14 cellular contexts compared by ENCODE assay signal in genomic region chr9:92611621-92612275, GRCh38. TPM values are rescaled to one million over a fixed set of nuclear protein-coding genes. Genes with fewer than 3 reads are reported as not detected.
A peak's percentile ranks its signal among the peaks of the same experiment; 100 is the strongest.
DNase-seq lines count a peak whose midpoint lies in the region; ATAC-seq, FAIRE-seq and TF ChIP-seq lines count a peak whose summit lies in the region.
"Had no signal": no experiment of that assay in that cellular context is flagged by ENCODE, and none has a peak within 500 bp of the region (broad histone marks: within the 10 kb centered on the region; RNA-seq: fewer than 3 reads in every experiment).

No MANE protein-coding gene starts in this region.

- ATAC-seq in activated CD8-positive, alpha-beta T cell treated with anti-CD3 and anti-CD28 coated beads for 36 hours: no peak
- no peak for ATAC-seq in activated CD8-positive, alpha-beta T cell treated with anti-CD3 and anti-CD28 coated beads, Interleukin-2, amount 10 ng/mL, durations not matched to agents 7 days and 5 days
- ATAC-seq in activated T-helper 17 cell treated with anti-CD3 and anti-CD28 coated beads, Interleukin-2, amount 50 U/mL, for 72 hours (replicated peaks): no peak
- ATAC-seq in stimulated activated effector memory CD8-positive, alpha-beta T cell treated with anti-CD3 and anti-CD28 coated beads, Interleukin-12 subunit alpha, Interleukin-12 subunit beta, amount 100 ng/mL, for 72 hours: peak; percentile 36
- ATAC-seq in HG03439 (IDR thresholded peaks at IDR 0.05; ENCODE audit: unreplicated experiment): no peak

- no peaks in the 10 kb centered on the region for H3K27me3 ChIP-seq in right atrium auricular region

- no peak for TF ChIP-seq CTCF in activated CD8-positive, alpha-beta T cell treated with anti-CD3 and anti-CD28 coated beads for 36 hours (IDR thresholded peaks at IDR 0.05)
- TF ChIP-seq CTCF in right atrium auricular region (IDR thresholded peaks at IDR 0.05): no peak

- intact Hi-C loops in activated CD8-positive, alpha-beta T cell treated with anti-CD3 and anti-CD28 coated beads for 36 hours (cut with micrococcal nuclease): no loop called here

- no peak for DNase-seq in activated CD8-positive, alpha-beta T cell treated with anti-CD3 and anti-CD28 coated beads for 36 hours
- no peak for DNase-seq in activated CD8-positive, alpha-beta T cell treated with anti-CD3 and anti-CD28 coated beads, Interleukin-2, amount 10 ng/mL, durations not matched to agents 7 days and 5 days
- no peak for DNase-seq in right atrium auricular region (ENCODE audit: low spot score)
- DNase-seq in stimulated activated effector memory CD8-positive, alpha-beta T cell treated with anti-CD3 and anti-CD28 coated beads, Interleukin-12 subunit alpha, Interleukin-12 subunit beta, amount 100 ng/mL, for 72 hours (ENCODE audit: low spot score in 2 of 2): no peak
- no peak for DNase-seq in frontal cortex (ENCODE audit: low spot score in 2 of 2)
- no peak for DNase-seq in NCI-H524 (lab: John Stamatoyannopoulos, UW)
- DNase-seq: activated CD8-positive, alpha-beta memory T cell treated with anti-CD3 and anti-CD28 coated beads for 24 hours; CD4-positive, alpha-beta T cell; NCI-H146; NCI-H748 treated with DMSO at 0.1 percent for 48 hours; trophoblast cell had no signal

- POLR2A ChIA-PET in activated CD8-positive, alpha-beta T cell treated with anti-CD3 and anti-CD28 coated beads for 36 hours (lab: Charles Lee): no interaction called here
- POLR2A ChIA-PET in activated CD8-positive, alpha-beta T cell treated with anti-CD3 and anti-CD28 coated beads, Interleukin-2, amount 10 ng/mL, durations not matched to agents 7 days and 5 days (lab: Charles Lee): interaction anchor here (0.6 kb wide), 2 partner anchors 47 to 425 kb away, joined by 3 read pairs; no protein-coding TSS in a partner anchor

- no peaks in the 10 kb centered on the region for H3K27me3 Mint-ChIP-seq in activated CD8-positive, alpha-beta T cell treated with anti-CD3 and anti-CD28 coated beads for 36 hours
- H3K27me3 Mint-ChIP-seq in activated CD8-positive, alpha-beta T cell treated with anti-CD3 and anti-CD28 coated beads, Interleukin-2, amount 10 ng/mL, durations not matched to agents 7 days and 5 days (ENCODE audit: low read depth): no peaks in the 10 kb centered on the region
- no peaks in the 10 kb centered on the region for H3K27me3 Mint-ChIP-seq in activated T-helper 17 cell treated with anti-CD3 and anti-CD28 coated beads, Interleukin-2, amount 50 U/mL, for 72 hours
- H3K27me3 Mint-ChIP-seq: CD4-positive, alpha-beta T cell had no signal

- peaks cover 21% of the 10 kb centered on the region for H3K36me3 Mint-ChIP-seq in activated CD8-positive, alpha-beta T cell treated with anti-CD3 and anti-CD28 coated beads for 36 hours (ENCODE audit: low read depth)
- H3K36me3 Mint-ChIP-seq in activated CD8-positive, alpha-beta T cell treated with anti-CD3 and anti-CD28 coated beads, Interleukin-2, amount 10 ng/mL, durations not matched to agents 7 days and 5 days (ENCODE audit: low read depth): peaks cover 32% of the 10 kb centered on the region
- peaks cover 46% of the 10 kb centered on the region for H3K36me3 Mint-ChIP-seq in activated T-helper 17 cell treated with anti-CD3 and anti-CD28 coated beads, Interleukin-2, amount 50 U/mL, for 72 hours (ENCODE audit: low read depth)
- H3K36me3 Mint-ChIP-seq in stimulated activated effector memory CD8-positive, alpha-beta T cell treated with anti-CD3 and anti-CD28 coated beads, Interleukin-12 subunit alpha, Interleukin-12 subunit beta, amount 100 ng/mL, for 72 hours: peaks cover 62% of the 10 kb centered on the region

- peak overlapping the region; percentile 1 for H3K27ac Mint-ChIP-seq in activated CD8-positive, alpha-beta T cell treated with anti-CD3 and anti-CD28 coated beads for 36 hours
- H3K27ac Mint-ChIP-seq in activated CD8-positive, alpha-beta T cell treated with anti-CD3 and anti-CD28 coated beads, Interleukin-2, amount 10 ng/mL, durations not matched to agents 7 days and 5 days: no peak overlapping the region
- H3K27ac Mint-ChIP-seq in activated T-helper 17 cell treated with anti-CD3 and anti-CD28 coated beads, Interleukin-2, amount 50 U/mL, for 72 hours: peak overlapping the region; percentile 33
- peak overlapping the region; percentile 69 for H3K27ac Mint-ChIP-seq in stimulated activated effector memory CD8-positive, alpha-beta T cell treated with anti-CD3 and anti-CD28 coated beads, Interleukin-12 subunit alpha, Interleukin-12 subunit beta, amount 100 ng/mL, for 72 hours
- H3K27ac Mint-ChIP-seq: activated T-helper 2 cell treated with anti-CD3 and anti-CD28 coated beads, Interferon-gamma antibody, Interleukin-2, Interleukin-4, amounts not matched to agents 10 μg/mL and 5 μg/mL and 100 μg/mL, durations not matched to agents 14 hours and 24 hours and 36 hours; CD4-positive, alpha-beta T cell had no signal

- H3K4me3 ChIP-seq in right atrium auricular region: no peak overlapping the region

- CTCF ChIA-PET in activated CD8-positive, alpha-beta T cell treated with anti-CD3 and anti-CD28 coated beads for 36 hours (lab: Charles Lee): no interaction called here
- CTCF ChIA-PET in activated CD8-positive, alpha-beta T cell treated with anti-CD3 and anti-CD28 coated beads, Interleukin-2, amount 10 ng/mL, durations not matched to agents 7 days and 5 days (lab: Charles Lee): interaction anchor here (0.6 kb wide), 1 partner anchor 249 kb away, joined by 4 read pairs; no protein-coding TSS in a partner anchor

- no peaks in the 10 kb centered on the region for H3K9me3 Mint-ChIP-seq in activated CD8-positive, alpha-beta T cell treated with anti-CD3 and anti-CD28 coated beads for 36 hours
- H3K9me3 Mint-ChIP-seq in activated CD8-positive, alpha-beta T cell treated with anti-CD3 and anti-CD28 coated beads, Interleukin-2, amount 10 ng/mL, durations not matched to agents 7 days and 5 days (ENCODE audit: insufficient read depth): no peaks in the 10 kb centered on the region
- H3K9me3 Mint-ChIP-seq in activated T-helper 17 cell treated with anti-CD3 and anti-CD28 coated beads, Interleukin-2, amount 50 U/mL, for 72 hours: no peaks in the 10 kb centered on the region
- H3K9me3 Mint-ChIP-seq in stimulated activated effector memory CD8-positive, alpha-beta T cell treated with anti-CD3 and anti-CD28 coated beads, Interleukin-12 subunit alpha, Interleukin-12 subunit beta, amount 100 ng/mL, for 72 hours: no peaks in the 10 kb centered on the region
- H3K9me3 Mint-ChIP-seq: activated T-helper 2 cell treated with anti-CD3 and anti-CD28 coated beads, Interferon-gamma antibody, Interleukin-2, Interleukin-4, amounts not matched to agents 10 μg/mL and 5 μg/mL and 100 μg/mL, durations not matched to agents 14 hours and 24 hours and 36 hours; CD4-positive, alpha-beta T cell had no signal

- H3K27ac ChIP-seq in right atrium auricular region: peak overlapping the region; percentile 61 to 73

- no peaks in the 10 kb centered on the region for H3K4me1 Mint-ChIP-seq in activated CD8-positive, alpha-beta T cell treated with anti-CD3 and anti-CD28 coated beads for 36 hours (ENCODE audit: low read depth)
- H3K4me1 Mint-ChIP-seq in activated CD8-positive, alpha-beta T cell treated with anti-CD3 and anti-CD28 coated beads, Interleukin-2, amount 10 ng/mL, durations not matched to agents 7 days and 5 days (ENCODE audit: low read depth): no peaks in the 10 kb centered on the region
- no peaks in the 10 kb centered on the region for H3K4me1 Mint-ChIP-seq in activated T-helper 17 cell treated with anti-CD3 and anti-CD28 coated beads, Interleukin-2, amount 50 U/mL, for 72 hours
- H3K4me1 Mint-ChIP-seq in stimulated activated effector memory CD8-positive, alpha-beta T cell treated with anti-CD3 and anti-CD28 coated beads, Interleukin-12 subunit alpha, Interleukin-12 subunit beta, amount 100 ng/mL, for 72 hours: no peaks in the 10 kb centered on the region

- peaks cover 44% of the 10 kb centered on the region for H3K36me3 ChIP-seq in right atrium auricular region

- peaks cover 0 to 37% of the 10 kb centered on the region in 2 donors for H3K4me1 ChIP-seq in right atrium auricular region

- FAIRE-seq in frontal cortex (lab: Jason Lieb, UNC): no peak

- H3K9me3 ChIP-seq in right atrium auricular region: no peaks in the 10 kb centered on the region

- no peak overlapping the region for H3K4me3 Mint-ChIP-seq in activated CD8-positive, alpha-beta T cell treated with anti-CD3 and anti-CD28 coated beads for 36 hours
- no peak overlapping the region for H3K4me3 Mint-ChIP-seq in activated CD8-positive, alpha-beta T cell treated with anti-CD3 and anti-CD28 coated beads, Interleukin-2, amount 10 ng/mL, durations not matched to agents 7 days and 5 days
- H3K4me3 Mint-ChIP-seq in activated T-helper 17 cell treated with anti-CD3 and anti-CD28 coated beads, Interleukin-2, amount 50 U/mL, for 72 hours: no peak overlapping the region
- no peak overlapping the region for H3K4me3 Mint-ChIP-seq in stimulated activated effector memory CD8-positive, alpha-beta T cell treated with anti-CD3 and anti-CD28 coated beads, Interleukin-12 subunit alpha, Interleukin-12 subunit beta, amount 100 ng/mL, for 72 hours
- H3K4me3 Mint-ChIP-seq: CD4-positive, alpha-beta T cell had no signal

RNA-seq across cellular contexts. Expression of gene IPPK, which starts 58.2 kb away (rescaled TPM):
- total RNA-seq in activated CD8-positive, alpha-beta T cell treated with anti-CD3 and anti-CD28 coated beads for 36 hours: 10 to 100 TPM; 12.5 to 15.8 TPM
- total RNA-seq in activated CD8-positive, alpha-beta T cell treated with anti-CD3 and anti-CD28 coated beads, Interleukin-2, amount 10 ng/mL, durations not matched to agents 7 days and 5 days: 1 to 10 TPM; 8.7 to 9.7 TPM
- 10 to 100 TPM; 15.1 to 18.1 TPM for total RNA-seq in activated T-helper 17 cell treated with anti-CD3 and anti-CD28 coated beads, Interleukin-2, amount 50 U/mL, for 72 hours
- 10 to 100 TPM in 1 of 2 donors, 1 to 10 TPM in 1; 8.9 to 13.1 TPM for total RNA-seq in right atrium auricular region
- total RNA-seq in frontal cortex: 13.5 TPM
